11 cellular contexts compared by ENCODE assay signal in genomic region chr18:33404244-33404873, GRCh38. TPM values are rescaled to one million over a fixed set of nuclear protein-coding genes. Genes with fewer than 3 reads are reported as not detected.
DNase-seq lines count a peak whose midpoint lies in the region; ATAC-seq, FAIRE-seq and TF ChIP-seq lines count a peak whose summit lies in the region.
"Had no signal": no experiment of that assay in that cellular context is flagged by ENCODE, and none has a peak within 500 bp of the region (broad histone marks: within the 10 kb centered on the region; RNA-seq: fewer than 3 reads in every experiment).

No MANE protein-coding gene starts in this region.

- no peaks in the 10 kb centered on the region for H3K4me1 ChIP-seq in adipocyte (ENCODE audit: control insufficient read depth, insufficient read depth, low read length)

- H3K9me3 ChIP-seq in adipocyte (ENCODE audit: control insufficient read depth, low read length): no peaks in the 10 kb centered on the region

- H3K27me3 ChIP-seq in adipocyte (replicated peaks; ENCODE audit: control insufficient read depth, insufficient read depth, low read length): no peaks in the 10 kb centered on the region

- no peaks in the 10 kb centered on the region for H3K36me3 ChIP-seq in adipocyte (ENCODE audit: control insufficient read depth, insufficient read depth, low read length, severe bottlenecking)

- no peak overlapping the region for H3K4me3 ChIP-seq in adipocyte (ENCODE audit: low read length)
- H3K4me3 ChIP-seq in retinal pigment epithelial cell (ENCODE audit: low read length): no peak overlapping the region

- FAIRE-seq in frontal cortex (lab: Jason Lieb, UNC): no peak

- DNase-seq in NCI-H446 treated with DMSO at 0.1 percent for 48 hours (lab: John Stamatoyannopoulos, UW): peak; percentile 2
- DNase-seq in NCI-H446 (lab: John Stamatoyannopoulos, UW): no peak
- DNase-seq in adipocyte (ENCODE audit: low read depth): peak; percentile 4
- DNase-seq in retinal pigment epithelial cell (ENCODE audit: low read depth): no peak
- no peak for DNase-seq in NCI-H1092 (lab: John Stamatoyannopoulos, UW)
- DNase-seq in germinal center (ENCODE audit: low spot score): no peak
- DNase-seq in frontal cortex (ENCODE audit: low spot score in 2 of 2): no peak
- DNase-seq: activated CD4-positive, CD25-positive, alpha-beta regulatory T cell; activated naive CD8-positive, alpha-beta T cell treated with anti-CD3 and anti-CD28 coated beads for 36 hours; naive B cell had no signal

- no peak overlapping the region for H3K9ac ChIP-seq in adipocyte (ENCODE audit: low read length)

- TF ChIP-seq CTCF in retinal pigment epithelial cell (conservative IDR thresholded peaks at IDR 0.05; ENCODE audit: low read depth, low read length): peak; percentile 42

- ATAC-seq in HG03432 (IDR thresholded peaks at IDR 0.05; ENCODE audit: unreplicated experiment): peak; percentile 77

RNA-seq across cellular contexts. Expression of gene CCDC178, which starts 36.2 kb away (rescaled TPM):
- total RNA-seq in frontal cortex: 2.9 TPM
- total RNA-seq: activated naive CD8-positive, alpha-beta T cell treated with anti-CD3 and anti-CD28 coated beads for 36 hours had no signal

Comparison
In these comparisons a context has a peak if more than half of its experiments do, and no peak if none do; other contexts are left out.
1. DNase-seq: peak in NCI-H446 treated with DMSO at 0.1 percent for 48 hours (single experiment) and adipocyte (single experiment); none in NCI-H446 (0 of 2), retinal pigment epithelial cell (single experiment), NCI-H1092 (single experiment), germinal center (single experiment) and frontal cortex (0 of 2).